In genomic region chr18:2655153-2655953, GRCh38 we compare ENCODE assay signal across 8 cellular contexts. TPM values are rescaled to one million over a fixed set of nuclear protein-coding genes. Genes with fewer than 3 reads are reported as not detected.
DNase-seq lines count a peak whose midpoint lies in the region; ATAC-seq and TF ChIP-seq lines count a peak whose summit lies in the region.

TSS of gene SMCHD1 (plus strand) at chr18:2655726. CDS start at chr18:2656076, 350 bp downstream.

- no peaks in the 10 kb centered on the region for H3K9me3 ChIP-seq in heart right ventricle
- no peaks in the 10 kb centered on the region for H3K9me3 ChIP-seq in upper lobe of right lung

- in situ Hi-C loops in GM13977 (cut with MboI; ENCODE audit: low pct_unique_long_range_greater_than_20kb, low sequenced_read_pairs, unreplicated experiment) = no loop called here

- H3K27me3 ChIP-seq in heart right ventricle = no peaks in the 10 kb centered on the region
- no peaks in the 10 kb centered on the region for H3K27me3 ChIP-seq in upper lobe of right lung

- no peaks in the 10 kb centered on the region for H3K9me3 Mint-ChIP-seq in T-helper 1 cell treated with Interleukin-12 subunit alpha and Interleukin-12 subunit beta and Interleukin-4 antibody, amounts not matched to agents 30 μg/mL and 1 μg/mL, for 36 hours
- H3K9me3 Mint-ChIP-seq in progenitor cell of endocrine pancreas (ENCODE audit: low read depth) = no peaks in the 10 kb centered on the region

- H3K4me3 ChIP-seq in heart right ventricle (peak within 1 kb of the TSS; percentile 65 to 94 (median 88)), upper lobe of right lung (peak within 1 kb of the TSS; percentile 89)

- peaks cover 16% of the 10 kb centered on the region for H3K36me3 Mint-ChIP-seq in T-helper 1 cell treated with Interleukin-12 subunit alpha and Interleukin-12 subunit beta and Interleukin-4 antibody, amounts not matched to agents 30 μg/mL and 1 μg/mL, for 36 hours (ENCODE audit: low read depth)
- H3K36me3 Mint-ChIP-seq in progenitor cell of endocrine pancreas (ENCODE audit: insufficient read depth) = no peaks in the 10 kb centered on the region

- ATAC-seq in HG02798 (IDR thresholded peaks at IDR 0.05; ENCODE audit: poor library complexity, unreplicated experiment) (peak; percentile 84), heart right ventricle (peak; percentile 89 to 94 (median 91)), upper lobe of right lung (peak; percentile 95)

- no peaks in the 10 kb centered on the region for H3K27me3 Mint-ChIP-seq in T-helper 1 cell treated with Interleukin-12 subunit alpha and Interleukin-12 subunit beta and Interleukin-4 antibody, amounts not matched to agents 30 μg/mL and 1 μg/mL, for 36 hours (ENCODE audit: low read depth)
- peaks cover 22% of the 10 kb centered on the region for H3K27me3 Mint-ChIP-seq in progenitor cell of endocrine pancreas

- H3K4me1 ChIP-seq in heart right ventricle (peaks cover 0 to 47% (median 36%) of the 10 kb centered on the region in 9 donors), upper lobe of right lung (peaks cover 23% of the 10 kb centered on the region)

- WGBS in heart right ventricle, 2 donors = 0 to 1% methylated on average over 96 to 102 of the region's 102 CpGs

- intact Hi-C loops in heart right ventricle (cut with DNase I) (loop anchor here in 8 of 10 donors (2.0 to 10.0 kb wide), 4 partner anchors 53 to 85 kb away; partner anchors contain the start of genes METTL4 (in 8 of the 8) and NDC80 (in 8 of the 8)), upper lobe of right lung (cut with DNase I) (no loop called here)

- TF ChIP-seq CTCF in GM13977 (IDR thresholded peaks at IDR 0.05; ENCODE audit: extremely low read depth, insufficient read depth, missing control alignments) = no peak
- TF ChIP-seq CTCF in heart right ventricle (IDR thresholded peaks at IDR 0.05) = no peak
- TF ChIP-seq CTCF in progenitor cell of endocrine pancreas (IDR thresholded peaks at IDR 0.05; ENCODE audit: unreplicated experiment) = no peak
- no peak for TF ChIP-seq CTCF in upper lobe of right lung (IDR thresholded peaks at IDR 0.05)

- DNase-seq in GM13977 (ENCODE audit: low spot score) (peak; percentile 90), NCI-H146 (lab: John Stamatoyannopoulos, UW) (peak; percentile 89), amniotic epithelial cell (ENCODE audit: low read depth) (peak; percentile 69), heart right ventricle (peak; percentile 86 to 90), progenitor cell of endocrine pancreas (ENCODE audit: low spot score, unreplicated experiment) (peak; percentile 70), upper lobe of right lung (peak; percentile 97)

- H3K27ac ChIP-seq in heart right ventricle (peak within 1 kb of the TSS; percentile 86 to 99 (median 96)), upper lobe of right lung (peak within 1 kb of the TSS; percentile 94)

- H3K27ac Mint-ChIP-seq in T-helper 1 cell treated with Interleukin-12 subunit alpha and Interleukin-12 subunit beta and Interleukin-4 antibody, amounts not matched to agents 30 μg/mL and 1 μg/mL, for 36 hours = peak within 1 kb of the TSS; percentile 98
- H3K27ac Mint-ChIP-seq in progenitor cell of endocrine pancreas = peak within 1 kb of the TSS; percentile 97

- H3K36me3 ChIP-seq in heart right ventricle (peaks cover 0 to under 1% (median 0%) of the 10 kb centered on the region in 9 donors), upper lobe of right lung (no peaks in the 10 kb centered on the region)

- H3K4me1 Mint-ChIP-seq in T-helper 1 cell treated with Interleukin-12 subunit alpha and Interleukin-12 subunit beta and Interleukin-4 antibody, amounts not matched to agents 30 μg/mL and 1 μg/mL, for 36 hours (ENCODE audit: low read depth) = peaks cover 30% of the 10 kb centered on the region
- peaks cover 23% of the 10 kb centered on the region for H3K4me1 Mint-ChIP-seq in progenitor cell of endocrine pancreas (ENCODE audit: low read depth)

- H3K4me3 Mint-ChIP-seq in T-helper 1 cell treated with Interleukin-12 subunit alpha and Interleukin-12 subunit beta and Interleukin-4 antibody, amounts not matched to agents 30 μg/mL and 1 μg/mL, for 36 hours = peak within 1 kb of the TSS; percentile 95
- peak within 1 kb of the TSS; percentile 93 for H3K4me3 Mint-ChIP-seq in progenitor cell of endocrine pancreas (ENCODE audit: low read depth)

RNA-seq across cellular contexts. Expression of gene SMCHD1, which starts in this region (rescaled TPM):
- 10 to 100 TPM; 20.4 to 35.3 (median 33.4) TPM for total RNA-seq in heart right ventricle
- polyA plus RNA-seq in heart right ventricle = 1 to 10 TPM; 6.3 to 7.5 TPM
- 59.2 and 65.1 TPM in 2 replicates for total RNA-seq in progenitor cell of endocrine pancreas
- total RNA-seq in upper lobe of right lung = 54.1 TPM

Comparison
In these comparisons a context has a peak if more than half of its experiments do, and no peak if none do; other contexts are left out.
1. Peak in every context shown above with its lines: DNase-seq, ATAC-seq, H3K4me3 ChIP-seq and H3K27ac ChIP-seq.